Comparison of ENCODE assay signal across 30 cellular contexts in genomic region chr22:22936190-22936914, GRCh38. TPM values are rescaled to one million over a fixed set of nuclear protein-coding genes. Genes with fewer than 3 reads are reported as not detected.
DNase-seq lines count a peak whose midpoint lies in the region; ATAC-seq and TF ChIP-seq lines count a peak whose summit lies in the region.
"Had no signal": no experiment of that assay in that cellular context is flagged by ENCODE, and none has a peak within 500 bp of the region (broad histone marks: within the 10 kb centered on the region; RNA-seq: fewer than 3 reads in every experiment).

No MANE protein-coding gene starts in this region.

- H3K9me2 ChIP-seq in DOHH2 (replicated peaks; ENCODE audit: control insufficient read depth, low read length) (no peaks in the 10 kb centered on the region), MM.1S (replicated peaks; ENCODE audit: insufficient read depth, low read length) (no peaks in the 10 kb centered on the region)

- H3K4me3 ChIP-seq in DOHH2 (ENCODE audit: low read length): peak overlapping the region; percentile 38
- no peak overlapping the region for H3K4me3 ChIP-seq in MM.1S (ENCODE audit: low read length)
- H3K4me3 ChIP-seq: adrenal gland, right lobe of liver, suprapubic skin, upper lobe of right lung had no signal

- no peaks in the 10 kb centered on the region for H3K9me3 Mint-ChIP-seq in activated B cell treated with CpG ODN at 0.5 μM for 24 hours
- H3K9me3 Mint-ChIP-seq in stimulated activated memory B cell treated with anti-CD40 and anti-IgM and Interleukin-4, amounts not matched to agents 10 μg/mL and 1 μg/mL and 100 μg/mL, for 72 hours: no peaks in the 10 kb centered on the region
- H3K9me3 Mint-ChIP-seq in activated CD4-positive, alpha-beta T cell treated with anti-CD3 and anti-CD28 coated beads, Interleukin-2, amount 10 ng/mL, durations not matched to agents 24 days and 14 days: no peaks in the 10 kb centered on the region
- H3K9me3 Mint-ChIP-seq: brain; immature natural killer cell; T-helper 2 cell treated with Interferon-gamma antibody and Interleukin-4, amounts not matched to agents 5 μg/mL and 100 μg/mL, for 36 hours had no signal

- H3K9ac ChIP-seq in MM.1S (ENCODE audit: low read length): peak overlapping the region; percentile 80

- CTCF ChIA-PET in activated B cell treated with CpG ODN at 0.5 μM for 24 hours (lab: Charles Lee): interaction anchor here (0.8 to 17.9 kb wide), 31 partner anchors 9 to 740 kb away, joined by 3 to 365 read pairs (median 6); partner anchors contain the start of gene IGLL5

- no peaks in the 10 kb centered on the region for H3K36me3 Mint-ChIP-seq in activated B cell treated with CpG ODN at 0.5 μM for 24 hours (ENCODE audit: low read depth)
- H3K36me3 Mint-ChIP-seq in stimulated activated memory B cell treated with anti-CD40 and anti-IgM and Interleukin-4, amounts not matched to agents 10 μg/mL and 1 μg/mL and 100 μg/mL, for 72 hours: no peaks in the 10 kb centered on the region
- no peaks in the 10 kb centered on the region for H3K36me3 Mint-ChIP-seq in activated CD4-positive, alpha-beta T cell treated with anti-CD3 and anti-CD28 coated beads, Interleukin-2, amount 10 ng/mL, durations not matched to agents 24 days and 14 days (ENCODE audit: low read depth)
- H3K36me3 Mint-ChIP-seq: brain, immature natural killer cell had no signal

- no peak for DNase-seq in MM.1S
- DNase-seq in activated B cell treated with CpG ODN at 0.5 μM for 24 hours: no peak
- DNase-seq in NCI-H1436 (lab: John Stamatoyannopoulos, UW): no peak
- no peak for DNase-seq in NCI-H226
- DNase-seq in activated CD4-positive, alpha-beta T cell treated with anti-CD3 and anti-CD28 coated beads, Interleukin-2, amount 10 ng/mL, durations not matched to agents 24 days and 14 days: no peak
- DNase-seq: activated CD4-positive, alpha-beta T cell treated with anti-CD3 and anti-CD28 coated beads, Interleukin-2, amount 50 U/mL, for 1 hour; activated naive CD4-positive, alpha-beta T cell; adrenal gland; GDM1; HCEC 1CT; hypothalamus; immature natural killer cell; Kasumi-1; mesenchymal stem cell; NCI-H1048; NCI-H2081; NCI-H446; NCI-H774; stimulated activated CD4-positive, alpha-beta T cell treated with anti-CD3 and anti-CD28 coated beads, Interleukin-12 subunit alpha, Interleukin-12 subunit beta, amount 100 ng/mL, for 4 hours; stimulated activated CD4-positive, alpha-beta T cell treated with anti-CD3 and anti-CD28 coated beads, Interleukin-4, amount 100 ng/mL, for 24 hours; stimulated activated naive CD4-positive, alpha-beta T cell; upper lobe of right lung had no signal

- no peaks in the 10 kb centered on the region for H3K27me3 Mint-ChIP-seq in activated B cell treated with CpG ODN at 0.5 μM for 24 hours
- peaks cover 9% of the 10 kb centered on the region for H3K27me3 Mint-ChIP-seq in stimulated activated memory B cell treated with anti-CD40 and anti-IgM and Interleukin-4, amounts not matched to agents 10 μg/mL and 1 μg/mL and 100 μg/mL, for 72 hours
- peaks cover 16% of the 10 kb centered on the region for H3K27me3 Mint-ChIP-seq in activated CD4-positive, alpha-beta T cell treated with anti-CD3 and anti-CD28 coated beads, Interleukin-2, amount 10 ng/mL, durations not matched to agents 24 days and 14 days

- no peaks in the 10 kb centered on the region for H4K20me1 ChIP-seq in DOHH2 (ENCODE audit: control insufficient read depth, insufficient read depth, low read depth, low read length)
- no peaks in the 10 kb centered on the region for H4K20me1 ChIP-seq in MM.1S (ENCODE audit: insufficient read depth, low read length)

- H3K9me3 ChIP-seq in DOHH2 (ENCODE audit: control insufficient read depth, insufficient read depth, low read length) (no peaks in the 10 kb centered on the region), MM.1S (replicated peaks; ENCODE audit: insufficient read depth, low read length) (no peaks in the 10 kb centered on the region)
- H3K9me3 ChIP-seq: adrenal gland, right lobe of liver, suprapubic skin, upper lobe of right lung had no signal

- H3F3A ChIP-seq in DOHH2 (ENCODE audit: control insufficient read depth, insufficient read depth) (peaks cover 24% of the 10 kb centered on the region), MM.1S (ENCODE audit: insufficient read depth, low read length) (peaks cover 22% of the 10 kb centered on the region)

- H3K79me2 ChIP-seq in DOHH2 (ENCODE audit: control insufficient read depth, low read length) (peaks cover 50% of the 10 kb centered on the region), MM.1S (ENCODE audit: low read length) (peaks cover 88% of the 10 kb centered on the region)

- peak overlapping the region; percentile 98 for H3K27ac ChIP-seq in DOHH2 (ENCODE audit: low read depth, low read length)
- peak overlapping the region; percentile 99 for H3K27ac ChIP-seq in MM.1S (ENCODE audit: low read length)
- H3K27ac ChIP-seq: adrenal gland, right lobe of liver, suprapubic skin, upper lobe of right lung had no signal

- H3K27ac Mint-ChIP-seq in activated B cell treated with CpG ODN at 0.5 μM for 24 hours: peak overlapping the region; percentile 96
- peak overlapping the region; percentile 83 for H3K27ac Mint-ChIP-seq in stimulated activated memory B cell treated with anti-CD40 and anti-IgM and Interleukin-4, amounts not matched to agents 10 μg/mL and 1 μg/mL and 100 μg/mL, for 72 hours
- H3K27ac Mint-ChIP-seq in activated CD4-positive, alpha-beta T cell treated with anti-CD3 and anti-CD28 coated beads, Interleukin-2, amount 10 ng/mL, durations not matched to agents 24 days and 14 days: no peak overlapping the region
- H3K27ac Mint-ChIP-seq: immature natural killer cell had no signal

- peaks cover 98% of the 10 kb centered on the region for H3K4me1 Mint-ChIP-seq in activated B cell treated with CpG ODN at 0.5 μM for 24 hours
- H3K4me1 Mint-ChIP-seq in stimulated activated memory B cell treated with anti-CD40 and anti-IgM and Interleukin-4, amounts not matched to agents 10 μg/mL and 1 μg/mL and 100 μg/mL, for 72 hours: peaks cover 96% of the 10 kb centered on the region
- H3K4me1 Mint-ChIP-seq in activated CD4-positive, alpha-beta T cell treated with anti-CD3 and anti-CD28 coated beads, Interleukin-2, amount 10 ng/mL, durations not matched to agents 24 days and 14 days: peaks cover 17% of the 10 kb centered on the region
- H3K4me1 Mint-ChIP-seq: brain, immature natural killer cell had no signal

- peak overlapping the region; percentile 59 for H3K4me3 Mint-ChIP-seq in activated B cell treated with CpG ODN at 0.5 μM for 24 hours
- no peak overlapping the region for H3K4me3 Mint-ChIP-seq in stimulated activated memory B cell treated with anti-CD40 and anti-IgM and Interleukin-4, amounts not matched to agents 10 μg/mL and 1 μg/mL and 100 μg/mL, for 72 hours
- H3K4me3 Mint-ChIP-seq in activated CD4-positive, alpha-beta T cell treated with anti-CD3 and anti-CD28 coated beads, Interleukin-2, amount 10 ng/mL, durations not matched to agents 24 days and 14 days: no peak overlapping the region
- H3K4me3 Mint-ChIP-seq: brain; immature natural killer cell; T-helper 2 cell treated with Interferon-gamma antibody and Interleukin-4, amounts not matched to agents 5 μg/mL and 100 μg/mL, for 36 hours had no signal

- intact Hi-C loops in activated B cell treated with CpG ODN at 0.5 μM for 24 hours (cut with micrococcal nuclease): loop anchor here (5.0 kb wide), 2 partner anchors 184 to 729 kb away; no protein-coding TSS in a partner anchor
- intact Hi-C loops in activated CD4-positive, alpha-beta T cell treated with anti-CD3 and anti-CD28 coated beads, Interleukin-2, amount 10 ng/mL, durations not matched to agents 24 days and 14 days (cut with micrococcal nuclease): no loop called here

- POLR2A ChIA-PET in activated B cell treated with CpG ODN at 0.5 μM for 24 hours (lab: Charles Lee): interaction anchor here (0.6 to 18.5 kb wide), 41 partner anchors 5 to 908 kb away, joined by 3 to 701 read pairs (median 9); partner anchors contain the start of gene IGLL5

- H2AFZ ChIP-seq in MM.1S (ENCODE audit: low read length): no peak overlapping the region

- TF ChIP-seq CTCF in DOHH2 (IDR thresholded peaks at IDR 0.05; ENCODE audit: low read depth, low read length, poor library complexity, severe bottlenecking): no peak
- TF ChIP-seq CTCF in MM.1S (IDR thresholded peaks at IDR 0.05; ENCODE audit: low read length): no peak
- no peak for TF ChIP-seq CTCF in activated B cell treated with CpG ODN at 0.5 μM for 24 hours (IDR thresholded peaks at IDR 0.05)

- H3K4me1 ChIP-seq in DOHH2 (ENCODE audit: control insufficient read depth, low read length) (peaks cover 98% of the 10 kb centered on the region), MM.1S (ENCODE audit: low read length) (peaks cover 94% of the 10 kb centered on the region)
- H3K4me1 ChIP-seq: adrenal gland, right lobe of liver, suprapubic skin had no signal

- H3K36me3 ChIP-seq in DOHH2 (ENCODE audit: control insufficient read depth, low read length): peaks cover 12% of the 10 kb centered on the region
- H3K36me3 ChIP-seq in MM.1S (replicated peaks; ENCODE audit: insufficient read depth, low read length): no peaks in the 10 kb centered on the region
- H3K36me3 ChIP-seq: adrenal gland, right lobe of liver, suprapubic skin, upper lobe of right lung had no signal

- H3K27me3 ChIP-seq in DOHH2 (ENCODE audit: control insufficient read depth, low read length) (no peaks in the 10 kb centered on the region), MM.1S (replicated peaks; ENCODE audit: insufficient read depth, low read length) (no peaks in the 10 kb centered on the region)
- H3K27me3 ChIP-seq: adrenal gland, right lobe of liver, suprapubic skin, upper lobe of right lung had no signal

- ATAC-seq in activated B cell treated with CpG ODN at 0.5 μM for 24 hours (ENCODE audit: low read depth): no peak
- ATAC-seq in stimulated activated memory B cell treated with anti-CD40 and anti-IgM and Interleukin-4, amounts not matched to agents 10 μg/mL and 1 μg/mL and 100 μg/mL, for 72 hours: no peak
- ATAC-seq: SK-N-SH treated with all-trans-retinoic acid at 6 μM for 48 hours had no signal

- peak overlapping the region; percentile 68 for H3K4me2 ChIP-seq in DOHH2 (ENCODE audit: low read length)
- H3K4me2 ChIP-seq in MM.1S (ENCODE audit: low read depth, low read length): peak overlapping the region; percentile 44; the same call in 1 of the 2 replicates

RNA-seq across cellular contexts. Expression of gene IGLL5, which starts 48.7 kb away (rescaled TPM):
- 189 and 195 TPM in 2 replicates for total RNA-seq in activated B cell treated with CpG ODN at 0.5 μM for 24 hours
- total RNA-seq in activated CD4-positive, alpha-beta T cell treated with anti-CD3 and anti-CD28 coated beads, Interleukin-2, amount 10 ng/mL, durations not matched to agents 24 days and 14 days: not detected in 2 replicates
- total RNA-seq: cerebellum, suprapubic skin had no signal

Comparison
In these comparisons a context has a peak if more than half of its experiments do, and no peak if none do; other contexts are left out.
1. RNA of gene IGLL5, which starts 48.7 kb away (total RNA-seq): 189 to 195 TPM in activated B cell treated with CpG ODN at 0.5 μM for 24 hours; not detected in activated CD4-positive, alpha-beta T cell treated with anti-CD3 and anti-CD28 coated beads, Interleukin-2, amount 10 ng/mL, durations not matched to agents 24 days and 14 days; every median in the first group is over 100 times any median in the second.